14 cellular contexts compared by ENCODE assay signal in genomic region chr2:172285760-172286159, GRCh38.
A peak's percentile ranks its signal among the peaks of the same experiment; 100 is the strongest.
DNase-seq lines count a peak whose midpoint lies in the region; ATAC-seq and TF ChIP-seq lines count a peak whose summit lies in the region.
"Had no signal": no experiment of that assay in that cellular context is flagged by ENCODE, and none has a peak within 500 bp of the region (broad histone marks: within the 10 kb centered on the region; RNA-seq: fewer than 3 reads in every experiment).

No MANE protein-coding gene starts in this region.

- peaks cover 9 to 25% of the 10 kb centered on the region in 2 experiments for H3K4me1 ChIP-seq in HCT116 (ENCODE audit: control insufficient read depth in 1 of 2, insufficient read depth in 2 of 2, low read length in 2 of 2)
- H3K4me1 ChIP-seq in osteoblast (ENCODE audit: insufficient read depth, low read length): peaks cover 40% of the 10 kb centered on the region

- no peaks in the 10 kb centered on the region for H3K9me3 Mint-ChIP-seq in CD4-positive, alpha-beta T cell
- no peaks in the 10 kb centered on the region for H3K9me3 Mint-ChIP-seq in dendritic cell treated with granulocyte-macrophage colony-stimulating factor and Interleukin-4, amounts not matched to agents 40 ng/mL and 50 ng/mL, for 4 days
- H3K9me3 Mint-ChIP-seq: activated T-cell treated with anti-CD3 and anti-CD28 coated beads, Interleukin-2, amount 50 U/mL, for 4 hours; T-helper 2 cell treated with Interferon-gamma antibody and Interleukin-4, amounts not matched to agents 5 μg/mL and 100 μg/mL, for 36 hours had no signal

- no peak for TF ChIP-seq POLR2A in HCT116 (IDR thresholded peaks at IDR 0.05; ENCODE audit: borderline replicate concordance, extremely low read depth, insufficient read depth, insufficient read length)

- POLR2A ChIA-PET in CD4-positive, alpha-beta T cell (lab: Charles Lee): interaction anchor here (1.2 kb wide), 1 partner anchor 64 kb away, joined by 3 read pairs; no protein-coding TSS in a partner anchor
- POLR2A ChIA-PET in HCT116 (lab: Charles Lee): no interaction called here

- no peak overlapping the region for H3K9ac ChIP-seq in HCT116 (ENCODE audit: low read length)

- DNase-seq in CD4-positive, alpha-beta T cell: no peak
- no peak for DNase-seq in HCT116 (ENCODE audit: low read depth, low spot score)
- DNase-seq in osteoblast (ENCODE audit: insufficient read length, low spot score, missing footprints): no peak
- no peak for DNase-seq in middle frontal gyrus (ENCODE audit: extremely low spot score, low spot score)
- DNase-seq: activated CD4-positive, alpha-beta T cell treated with anti-CD3 and anti-CD28 coated beads for 4 hours; activated T-cell treated with anti-CD3 and anti-CD28 coated beads, Interleukin-2, amount 50 U/mL, for 4 hours; NCI-H1694 treated with DMSO at 0.1 percent for 48 hours; RPMI8226 had no signal

- no peaks in the 10 kb centered on the region for H3K36me3 Mint-ChIP-seq in CD4-positive, alpha-beta T cell (ENCODE audit: low read depth)
- no peaks in the 10 kb centered on the region for H3K36me3 Mint-ChIP-seq in dendritic cell treated with granulocyte-macrophage colony-stimulating factor and Interleukin-4, amounts not matched to agents 40 ng/mL and 50 ng/mL, for 4 days (ENCODE audit: low read depth)

- intact Hi-C loops in CD4-positive, alpha-beta T cell (cut with DNase I, micrococcal nuclease): no loop called here
- intact Hi-C loops in HCT116 (cut with micrococcal nuclease): no loop called here
- intact Hi-C loops in dendritic cell treated with granulocyte-macrophage colony-stimulating factor and Interleukin-4, amounts not matched to agents 40 ng/mL and 50 ng/mL, for 4 days (cut with micrococcal nuclease): loop anchor here (10.0 kb wide), 1 partner anchor 81 kb away; no protein-coding TSS in a partner anchor

- CTCF ChIA-PET in CD4-positive, alpha-beta T cell (lab: Charles Lee): interaction anchor here (0.6 kb wide), 1 partner anchor 1753 kb away, joined by 3 read pairs; no protein-coding TSS in a partner anchor
- CTCF ChIA-PET in HCT116 (lab: Charles Lee): no interaction called here

- ATAC-seq in CD4-positive, alpha-beta T cell (ENCODE audit: poor library complexity): no peak
- no peak for ATAC-seq in HCT116
- ATAC-seq in GM21367 (IDR thresholded peaks at IDR 0.05; ENCODE audit: unreplicated experiment): no peak
- no peak for ATAC-seq in GM21529 (IDR thresholded peaks at IDR 0.05; ENCODE audit: unreplicated experiment)
- ATAC-seq: activated T-cell treated with anti-CD3 and anti-CD28 coated beads, Interleukin-2, amount 50 U/mL, for 4 hours had no signal

- H3K27me3 Mint-ChIP-seq in CD4-positive, alpha-beta T cell: no peaks in the 10 kb centered on the region
- no peaks in the 10 kb centered on the region for H3K27me3 Mint-ChIP-seq in dendritic cell treated with granulocyte-macrophage colony-stimulating factor and Interleukin-4, amounts not matched to agents 40 ng/mL and 50 ng/mL, for 4 days

- H3K27ac Mint-ChIP-seq in CD4-positive, alpha-beta T cell: no peak overlapping the region
- peak overlapping the region; percentile 1 for H3K27ac Mint-ChIP-seq in dendritic cell treated with granulocyte-macrophage colony-stimulating factor and Interleukin-4, amounts not matched to agents 40 ng/mL and 50 ng/mL, for 4 days
- H3K27ac Mint-ChIP-seq: T-helper 2 cell treated with Interferon-gamma antibody and Interleukin-4, amounts not matched to agents 5 μg/mL and 100 μg/mL, for 36 hours had no signal

- H2AFZ ChIP-seq in HCT116 (ENCODE audit: low read depth, low read length, poor library complexity, severe bottlenecking): peak overlapping the region; percentile 71
- H2AFZ ChIP-seq in osteoblast (ENCODE audit: low read length): no peak overlapping the region

- RAD21 ChIA-PET in HCT116 (lab: Charles Lee; ENCODE audit: low non-redundant PET in 1 of 2, low total read pairs in 2 of 2, uncharacterized antibody in 2 of 2, unreplicated experiment in 2 of 2): no interaction called here

- H3K4me3 Mint-ChIP-seq in CD4-positive, alpha-beta T cell: peak overlapping the region; percentile 10
- H3K4me3 Mint-ChIP-seq in dendritic cell treated with granulocyte-macrophage colony-stimulating factor and Interleukin-4, amounts not matched to agents 40 ng/mL and 50 ng/mL, for 4 days: peak overlapping the region; percentile 1
- H3K4me3 Mint-ChIP-seq: activated T-cell treated with anti-CD3 and anti-CD28 coated beads, Interleukin-2, amount 50 U/mL, for 4 hours; T-helper 2 cell treated with Interferon-gamma antibody and Interleukin-4, amounts not matched to agents 5 μg/mL and 100 μg/mL, for 36 hours had no signal

- H3K4me3 ChIP-seq in HCT116 (replicated peaks in 1 of 2; ENCODE audit: low read depth in 1 of 2, low read length in 2 of 2) (no peak overlapping the region), osteoblast (ENCODE audit: insufficient read depth, low read length) (no peak overlapping the region)
- H3K4me3 ChIP-seq: ovary had no signal

- H3K4me2 ChIP-seq in HCT116 (ENCODE audit: low read length) (no peak overlapping the region), osteoblast (ENCODE audit: insufficient read depth, low read length) (peak overlapping the region; percentile 38)

- H3K4me1 Mint-ChIP-seq in CD4-positive, alpha-beta T cell (ENCODE audit: low read depth): peaks cover 41% of the 10 kb centered on the region
- peaks cover 54% of the 10 kb centered on the region for H3K4me1 Mint-ChIP-seq in dendritic cell treated with granulocyte-macrophage colony-stimulating factor and Interleukin-4, amounts not matched to agents 40 ng/mL and 50 ng/mL, for 4 days (ENCODE audit: low read depth)

- no peak for TF ChIP-seq CTCF in CD4-positive, alpha-beta T cell (IDR thresholded peaks at IDR 0.05)
- no peak for TF ChIP-seq CTCF in HCT116 (IDR thresholded peaks at IDR 0.05 in 2 of 3, conservative IDR thresholded peaks at IDR 0.05 in 1 of 3; ENCODE audit: borderline replicate concordance in 1 of 3, insufficient read depth in 1 of 3, low read depth in 2 of 3, low read length in 2 of 3)
- no peak for TF ChIP-seq CTCF in osteoblast (IDR thresholded peaks at IDR 0.05; ENCODE audit: extremely low read depth, low read depth, low read length)

- H3K79me2 ChIP-seq in HCT116 (ENCODE audit: insufficient read depth, low read length) (no peaks in the 10 kb centered on the region), osteoblast (ENCODE audit: insufficient read depth, low read length) (no peaks in the 10 kb centered on the region)

- H3K9me3 ChIP-seq in CD4-positive, alpha-beta T cell (ENCODE audit: control insufficient read depth, low read length): no peaks in the 10 kb centered on the region
- H3K9me3 ChIP-seq in HCT116 (ENCODE audit: control insufficient read depth in 1 of 2, insufficient read depth in 1 of 2, low read depth in 1 of 2, low read length in 2 of 2) (no peaks in the 10 kb centered on the region), osteoblast (ENCODE audit: low read depth, low read length) (no peaks in the 10 kb centered on the region)
- H3K9me3 ChIP-seq: ovary had no signal

- H4K20me1 ChIP-seq in HCT116 (ENCODE audit: insufficient read depth) (no peaks in the 10 kb centered on the region), osteoblast (ENCODE audit: insufficient read depth, low read length) (no peaks in the 10 kb centered on the region)

- no peaks in the 10 kb centered on the region for H3K9me2 ChIP-seq in HCT116 (ENCODE audit: insufficient read depth)

- no TSS peak for BruUV-seq in HCT116 (replicated peaks; lab: Mats Ljungman, UMichigan)

- no peak overlapping the region for H3K27ac ChIP-seq in CD4-positive, alpha-beta T cell (ENCODE audit: low read depth, low read length)
- H3K27ac ChIP-seq in HCT116 (ENCODE audit: low read depth, low read length) (no peak overlapping the region), osteoblast (ENCODE audit: low read depth, low read length) (peak overlapping the region; percentile 46)
- H3K27ac ChIP-seq: C4-2B, ovary had no signal

- H3K36me3 ChIP-seq in HCT116 (ENCODE audit: control insufficient read depth in 1 of 2, insufficient read depth in 2 of 2, low read length in 2 of 2) (no peaks in the 10 kb centered on the region), osteoblast (ENCODE audit: insufficient read depth, low read length) (no peaks in the 10 kb centered on the region)
- H3K36me3 ChIP-seq: ovary had no signal

- no peaks in the 10 kb centered on the region for H3K27me3 ChIP-seq in CD4-positive, alpha-beta T cell (ENCODE audit: control insufficient read depth, insufficient read depth, low read length)
- H3K27me3 ChIP-seq in HCT116 (ENCODE audit: insufficient read depth, low read length): no peaks in the 10 kb centered on the region
- no peaks in the 10 kb centered on the region for H3K27me3 ChIP-seq in osteoblast (ENCODE audit: insufficient read depth, low read length)
- H3K27me3 ChIP-seq: ovary had no signal

- TF ChIP-seq RAD21 in HCT116 (IDR thresholded peaks at IDR 0.05; ENCODE audit: low read depth): no peak

TF ChIP-seq in HCT116, 20 proteins besides CTCF, POLR2A, EP300 and RAD21 (continues in another document):
- TF ChIP-seq YY1 (IDR thresholded peaks at IDR 0.05; ENCODE audit: extremely low read depth, insufficient replicate concordance, low read depth, low read length): no peak
- no peak for TF ChIP-seq MAX (IDR thresholded peaks at IDR 0.05)
- no peak for TF ChIP-seq EZH2phosphoT487 (IDR thresholded peaks at IDR 0.05; ENCODE audit: borderline replicate concordance)
- no peak for TF ChIP-seq FOSL1 (IDR thresholded peaks at IDR 0.05; ENCODE audit: low read depth)
- no peak for TF ChIP-seq POLR2AphosphoS5 (IDR thresholded peaks at IDR 0.05; ENCODE audit: low read depth, low read length)
- TF ChIP-seq CBX3 (IDR thresholded peaks at IDR 0.05; ENCODE audit: low read depth): no peak
- TF ChIP-seq TCF7L2 (IDR thresholded peaks at IDR 0.05; ENCODE audit: borderline replicate concordance, extremely low read depth, insufficient read depth, insufficient read length): no peak
